In genomic region chr4:67558493-67558892, GRCh38 we compare ENCODE assay signal across 9 cellular contexts. TPM values are rescaled to one million over a fixed set of nuclear protein-coding genes. Genes with fewer than 3 reads are reported as not detected.
DNase-seq lines count a peak whose midpoint lies in the region; ATAC-seq, FAIRE-seq and TF ChIP-seq lines count a peak whose summit lies in the region.
"Had no signal": no experiment of that assay in that cellular context is flagged by ENCODE, and none has a peak within 500 bp of the region (broad histone marks: within the 10 kb centered on the region; RNA-seq: fewer than 3 reads in every experiment).

TSS of gene STAP1 (plus strand) at chr4:67558727. CDS start at chr4:67558810, 83 bp downstream.

- peaks cover 4 to 12% (median 5%) of the 10 kb centered on the region in 3 donors for H3K27me3 Mint-ChIP-seq in immature natural killer cell (ENCODE audit: low read depth in 3 of 3)

- H3K9me3 Mint-ChIP-seq in immature natural killer cell: no peaks in the 10 kb centered on the region

- TF ChIP-seq CTCF in BE2C (IDR thresholded peaks at IDR 0.05; ENCODE audit: low read depth, low read length) (no peak), GM10248 (IDR thresholded peaks at IDR 0.05; ENCODE audit: control extremely low read depth, extremely low read depth, low read depth, missing control alignments) (no peak)

- FAIRE-seq in urothelium cell line (lab: Jason Lieb, UNC): no peak

- H3K36me3 Mint-ChIP-seq in immature natural killer cell: no peaks in the 10 kb centered on the region

- peak within 1 kb of the TSS; percentile 89 to 98 (median 93) for H3K4me3 Mint-ChIP-seq in immature natural killer cell

- ATAC-seq in GM18520 (IDR thresholded peaks at IDR 0.05; ENCODE audit: unreplicated experiment) (peak; percentile 46), GM21619 (IDR thresholded peaks at IDR 0.05; ENCODE audit: unreplicated experiment) (peak; percentile 64)
- ATAC-seq: right cardiac atrium had no signal

- POLR2A ChIA-PET in GM10248 (lab: Yijun Ruan, JAX): no interaction called here

- H3K36me3 ChIP-seq in BE2C: no peaks in the 10 kb centered on the region

- H3K27ac Mint-ChIP-seq in immature natural killer cell: peak within 1 kb of the TSS; percentile 76 to 92 (median 87)

- no peaks in the 10 kb centered on the region for H3K4me1 ChIP-seq in BE2C

- peaks cover 19 to 50% of the 10 kb centered on the region in 2 donors for H3K4me1 Mint-ChIP-seq in immature natural killer cell

- no peak within 1 kb of the TSS for H3K4me3 ChIP-seq in BE2C (ENCODE audit: low read depth, low read length)

- CTCF ChIA-PET in GM10248 (lab: Yijun Ruan, JAX): interaction anchor here (1.6 to 2.2 kb wide), 4 partner anchors 10 to 122 kb away, joined by 3 to 6 read pairs (median 4); no protein-coding TSS in a partner anchor

- peak; percentile 82 for DNase-seq in NAMALWA (ENCODE audit: low spot score)
- peak; percentile 59 to 65 (median 60) for DNase-seq in immature natural killer cell
- no peak for DNase-seq in urothelium cell line (ENCODE audit: low spot score)
- DNase-seq in BE2C: no peak
- no peak for DNase-seq in kidney tubule cell (ENCODE audit: low spot score)
- no peak for DNase-seq in GM10248 (ENCODE audit: extremely low spot score)
- DNase-seq: right cardiac atrium had no signal

- H3K27me3 ChIP-seq in BE2C: no peaks in the 10 kb centered on the region

- no peaks in the 10 kb centered on the region for H3K9me3 ChIP-seq in BE2C

RNA-seq across cellular contexts. Expression of gene STAP1, which starts in this region (rescaled TPM):
- polyA plus RNA-seq in immature natural killer cell: 10 to 100 TPM; 11.4 to 20.8 (median 19.1) TPM
- polyA plus RNA-seq in BE2C (2012; ENCODE audit: insufficient read depth, insufficient read length, low read depth): not detected
- polyA plus RNA-seq: right cardiac atrium had no signal

Comparison
In these comparisons a context has a peak if more than half of its experiments do, and no peak if none do; other contexts are left out.
1. DNase-seq: peak in NAMALWA (single experiment) and immature natural killer cell (3 of 3); none in urothelium cell line (single experiment), BE2C (single experiment), kidney tubule cell (single experiment) and GM10248 (single experiment).